In the genomic region with DNA sequence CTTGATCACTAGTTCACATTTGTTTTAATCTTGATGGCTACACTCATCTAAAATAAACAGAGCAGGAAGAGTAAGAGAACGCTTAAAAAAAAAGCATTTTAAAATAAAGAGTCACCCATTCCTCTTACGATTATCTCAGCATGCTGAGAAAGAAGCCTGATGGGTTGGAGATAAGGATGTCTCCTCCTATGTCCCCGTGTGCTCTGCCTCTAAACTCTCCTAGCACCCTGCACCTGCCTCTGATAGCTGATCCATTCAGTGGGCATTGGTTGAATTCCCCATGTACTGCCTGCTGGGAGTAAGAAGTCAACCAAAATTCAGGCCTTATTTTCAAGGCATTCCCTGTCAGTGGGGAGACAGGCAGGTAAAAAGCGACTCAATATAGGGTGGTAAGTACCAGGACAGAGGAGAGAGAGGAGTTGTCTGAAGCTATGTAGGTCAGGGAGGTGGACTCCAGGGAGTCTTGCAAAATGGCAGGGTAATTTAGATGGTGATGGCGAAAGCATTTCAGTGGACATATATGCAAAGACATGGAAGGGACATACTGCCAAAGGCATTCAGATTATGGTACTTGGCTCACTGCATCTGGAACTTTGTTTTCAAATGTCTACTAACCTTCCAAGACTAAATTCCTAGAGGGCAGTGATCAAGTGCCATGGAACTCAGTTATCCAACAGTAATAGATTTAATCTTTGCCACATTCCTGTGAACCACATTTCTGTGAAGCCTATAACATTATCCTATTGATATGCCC, we compare ENCODE assay signal across 32 cellular contexts. TPM values are rescaled to one million over a fixed set of nuclear protein-coding genes. Genes with fewer than 3 reads are reported as not detected.
"Had no signal": no experiment of that assay in that cellular context is flagged by ENCODE, and none has a peak within 500 bp of the region (broad histone marks: within the 10 kb centered on the region; RNA-seq: fewer than 3 reads in every experiment).

No MANE protein-coding gene starts in this region.

- H3K4me2 ChIP-seq: smooth muscle cell had no signal

- H3K4me3 Mint-ChIP-seq: activated CD4-positive, alpha-beta memory T cell treated with anti-CD3 and anti-CD28 coated beads for 36 hours; activated CD4-positive, alpha-beta T cell treated with anti-CD3 and anti-CD28 coated beads, Interleukin-2, amount 10 ng/mL, durations not matched to agents 24 days and 14 days; activated naive CD4-positive, alpha-beta T cell treated with anti-CD3 and anti-CD28 coated beads for 36 hours; activated naive CD8-positive, alpha-beta T cell treated with anti-CD3 and anti-CD28 coated beads for 36 hours; activated T-helper 1 cell treated with anti-CD3 and anti-CD28 coated beads, Interleukin-12 subunit alpha, Interleukin-12 subunit beta, Interleukin-2, Interleukin-4 antibody, amounts not matched to agents 30 ng/mL and 10 ng/mL and 1 ng/mL, durations not matched to agents 14 hours and 24 hours and 36 hours; effector memory CD8-positive, alpha-beta T cell; naive thymus-derived CD4-positive, alpha-beta T cell had no signal

- H2AFZ ChIP-seq: parathyroid adenoma had no signal

- H3K79me2 ChIP-seq: parathyroid adenoma had no signal

- ATAC-seq: effector memory CD8-positive, alpha-beta T cell; esophagus mucosa; foreskin keratinocyte; heart right ventricle; left colon; naive thymus-derived CD4-positive, alpha-beta T cell had no signal

- H3K27me3 ChIP-seq: adrenal gland, ascending aorta, brain microvascular endothelial cell, foreskin keratinocyte, right atrium auricular region, tibial nerve, uterus had no signal

- H3K9ac ChIP-seq: parathyroid adenoma had no signal

- DNase-seq: activated CD4-positive, alpha-beta memory T cell treated with anti-CD3 and anti-CD28 coated beads for 36 hours; activated CD4-positive, alpha-beta T cell treated with anti-CD3 and anti-CD28 coated beads, Interleukin-2, amount 10 ng/mL, durations not matched to agents 24 days and 14 days; activated CD8-positive, alpha-beta memory T cell treated with anti-CD3 and anti-CD28 coated beads, Interleukin-2, amount 50 U/mL, for 4 hours; activated effector memory CD4-positive, alpha-beta T cell treated with anti-CD3 and anti-CD28 coated beads, Interleukin-2, amount 50 U/mL, for 16 hours; activated naive CD4-positive, alpha-beta T cell treated with anti-CD3 and anti-CD28 coated beads for 36 hours; activated naive CD8-positive, alpha-beta T cell treated with anti-CD3 and anti-CD28 coated beads for 36 hours; activated T-cell treated with anti-CD3 and anti-CD28 coated beads, Interleukin-2, amount 50 U/mL, for 1 hour; adrenal gland; brain microvascular endothelial cell; dorsolateral prefrontal cortex; effector memory CD8-positive, alpha-beta T cell; foreskin keratinocyte; heart right ventricle; islet precursor cell; left colon; midbrain; naive thymus-derived CD4-positive, alpha-beta T cell; nucleus accumbens; stimulated activated CD4-positive, alpha-beta T cell treated with anti-CD3 and anti-CD28 coated beads, Interleukin-15, amount 100 ng/mL, for 24 hours; stimulated activated naive CD4-positive, alpha-beta T cell; uterus had no signal

- H3K27ac ChIP-seq: adrenal gland, ascending aorta, brain microvascular endothelial cell, coronary artery, dorsolateral prefrontal cortex, foreskin keratinocyte, heart right ventricle, parathyroid adenoma, right atrium auricular region, tibial nerve, uterus had no signal

- H3K9me3 ChIP-seq: adrenal gland, ascending aorta, heart right ventricle, right atrium auricular region, tibial nerve, uterus had no signal

- H3K27ac Mint-ChIP-seq: activated CD4-positive, alpha-beta memory T cell treated with anti-CD3 and anti-CD28 coated beads for 36 hours; activated CD4-positive, alpha-beta T cell treated with anti-CD3 and anti-CD28 coated beads, Interleukin-2, amount 10 ng/mL, durations not matched to agents 24 days and 14 days; activated naive CD4-positive, alpha-beta T cell treated with anti-CD3 and anti-CD28 coated beads for 36 hours; activated naive CD8-positive, alpha-beta T cell treated with anti-CD3 and anti-CD28 coated beads for 36 hours; activated T-helper 1 cell treated with anti-CD3 and anti-CD28 coated beads, Interleukin-12 subunit alpha, Interleukin-12 subunit beta, Interleukin-2, Interleukin-4 antibody, amounts not matched to agents 30 ng/mL and 10 ng/mL and 1 ng/mL, durations not matched to agents 14 hours and 24 hours and 36 hours; effector memory CD8-positive, alpha-beta T cell; naive thymus-derived CD4-positive, alpha-beta T cell had no signal

- H3K36me3 ChIP-seq: adrenal gland, ascending aorta, brain microvascular endothelial cell, heart right ventricle, right atrium auricular region, tibial nerve, uterus had no signal

- H3K9me3 Mint-ChIP-seq: activated CD4-positive, alpha-beta memory T cell treated with anti-CD3 and anti-CD28 coated beads for 36 hours; activated CD4-positive, alpha-beta T cell treated with anti-CD3 and anti-CD28 coated beads, Interleukin-2, amount 10 ng/mL, durations not matched to agents 24 days and 14 days; activated naive CD4-positive, alpha-beta T cell treated with anti-CD3 and anti-CD28 coated beads for 36 hours; activated naive CD8-positive, alpha-beta T cell treated with anti-CD3 and anti-CD28 coated beads for 36 hours; activated T-helper 1 cell treated with anti-CD3 and anti-CD28 coated beads, Interleukin-12 subunit alpha, Interleukin-12 subunit beta, Interleukin-2, Interleukin-4 antibody, amounts not matched to agents 30 ng/mL and 10 ng/mL and 1 ng/mL, durations not matched to agents 14 hours and 24 hours and 36 hours; effector memory CD8-positive, alpha-beta T cell had no signal

- H3K4me1 Mint-ChIP-seq: activated CD4-positive, alpha-beta T cell treated with anti-CD3 and anti-CD28 coated beads, Interleukin-2, amount 10 ng/mL, durations not matched to agents 24 days and 14 days; activated naive CD8-positive, alpha-beta T cell treated with anti-CD3 and anti-CD28 coated beads for 36 hours; naive thymus-derived CD4-positive, alpha-beta T cell had no signal

- H3K4me3 ChIP-seq: adrenal gland, ascending aorta, coronary artery, dorsolateral prefrontal cortex, heart right ventricle, right atrium auricular region, smooth muscle cell, tibial nerve, uterus had no signal

- H3K4me1 ChIP-seq: adrenal gland, ascending aorta, foreskin keratinocyte, heart right ventricle, parathyroid adenoma, right atrium auricular region, tibial nerve, uterus had no signal

- H3K36me3 Mint-ChIP-seq: activated CD4-positive, alpha-beta memory T cell treated with anti-CD3 and anti-CD28 coated beads for 36 hours; activated naive CD8-positive, alpha-beta T cell treated with anti-CD3 and anti-CD28 coated beads for 36 hours; naive thymus-derived CD4-positive, alpha-beta T cell had no signal

RNA-seq across cellular contexts. Expression of a gene that starts 18.4 kb away (rescaled TPM):
- total RNA-seq: activated CD4-positive, alpha-beta memory T cell treated with anti-CD3 and anti-CD28 coated beads for 36 hours; activated CD4-positive, alpha-beta T cell treated with anti-CD3 and anti-CD28 coated beads, Interleukin-2, amount 10 ng/mL, durations not matched to agents 24 days and 14 days; activated CD8-positive, alpha-beta memory T cell treated with anti-CD3 and anti-CD28 coated beads for 36 hours; activated naive CD4-positive, alpha-beta T cell treated with anti-CD3 and anti-CD28 coated beads for 36 hours; activated naive CD8-positive, alpha-beta T cell treated with anti-CD3 and anti-CD28 coated beads for 36 hours; activated T-helper 1 cell treated with anti-CD3 and anti-CD28 coated beads, Interleukin-12 subunit alpha, Interleukin-12 subunit beta, Interleukin-2, Interleukin-4 antibody, amounts not matched to agents 30 ng/mL and 10 ng/mL and 1 ng/mL, durations not matched to agents 14 hours and 24 hours and 36 hours; ascending aorta; esophagus mucosa; foreskin keratinocyte; pulmonary artery endothelial cell; smooth muscle cell; T-helper 1 cell treated with Interleukin-12 subunit alpha and Interleukin-12 subunit beta and Interleukin-4 antibody, amounts not matched to agents 30 ng/mL and 1 ng/mL, for 36 hours; tibial nerve had no signal
- polyA plus RNA-seq: foreskin keratinocyte; naive thymus-derived CD4-positive, alpha-beta T cell; smooth muscle cell had no signal
